Comparison of ENCODE assay signal across 21 cellular contexts in genomic region chr1:6444377-6444776, GRCh38. TPM values are rescaled to one million over a fixed set of nuclear protein-coding genes. Genes with fewer than 3 reads are reported as not detected.
"Had no signal": no experiment of that assay in that cellular context is flagged by ENCODE, and none has a peak within 500 bp of the region (broad histone marks: within the 10 kb centered on the region; RNA-seq: fewer than 3 reads in every experiment).

No MANE protein-coding gene starts in this region.

- H3K27ac Mint-ChIP-seq: natural killer cell; stimulated activated naive CD8-positive, alpha-beta T cell treated with anti-CD3 and anti-CD28 coated beads, Interleukin-15, amount 100 ng/mL, for 72 hours had no signal

- DNase-seq: effector CD4-positive, alpha-beta T cell; lower lobe of right lung; natural killer cell; stimulated activated CD4-positive, alpha-beta T cell treated with anti-CD3 and anti-CD28 coated beads, Interleukin-12 subunit alpha, Interleukin-12 subunit beta, amount 100 ng/mL, for 4 hours; stimulated activated naive CD8-positive, alpha-beta T cell treated with anti-CD3 and anti-CD28 coated beads, Interleukin-15, amount 100 ng/mL, for 72 hours had no signal

- H3K9me3 Mint-ChIP-seq: natural killer cell; stimulated activated naive CD8-positive, alpha-beta T cell treated with anti-CD3 and anti-CD28 coated beads, Interleukin-15, amount 100 ng/mL, for 72 hours had no signal

- H3K4me3 Mint-ChIP-seq: natural killer cell; stimulated activated naive CD8-positive, alpha-beta T cell treated with anti-CD3 and anti-CD28 coated beads, Interleukin-15, amount 100 ng/mL, for 72 hours had no signal

- FAIRE-seq: colon, frontal cortex, islet of Langerhans, pancreas, small intestine had no signal

- H3K36me3 Mint-ChIP-seq: natural killer cell had no signal

- H3K4me1 ChIP-seq: lower lobe of right lung had no signal

- H3K4me3 ChIP-seq: dorsolateral prefrontal cortex, lower lobe of right lung, pancreas, right lobe of liver, suprapubic skin, transverse colon, vagina had no signal

- H3K27me3 ChIP-seq: pancreas, right lobe of liver, vagina had no signal

- H3K9me3 ChIP-seq: lower lobe of right lung, neutrophil, pancreas, right lobe of liver, suprapubic skin, transverse colon, vagina had no signal

- H3K27ac ChIP-seq: dorsolateral prefrontal cortex, lower lobe of right lung, neutrophil, pancreas, right lobe of liver, suprapubic skin, transverse colon, vagina had no signal

- H3K36me3 ChIP-seq: lower lobe of right lung, neutrophil, pancreas, right lobe of liver, suprapubic skin, transverse colon, vagina had no signal

RNA-seq across cellular contexts. Expression of gene ESPN, which starts 19.8 kb away (rescaled TPM):
- total RNA-seq: fibroblast of villous mesenchyme, frontal cortex, posterior vena cava had no signal
- polyA plus RNA-seq: neural cell had no signal

RNA-seq across cellular contexts. Expression of gene HES2, which starts 24.7 kb away (rescaled TPM):
- total RNA-seq: frontal cortex, left ventricle myocardium superior, mononuclear cell, natural killer cell had no signal
- polyA plus RNA-seq: neural cell, pancreas had no signal
